In the genomic region with DNA sequence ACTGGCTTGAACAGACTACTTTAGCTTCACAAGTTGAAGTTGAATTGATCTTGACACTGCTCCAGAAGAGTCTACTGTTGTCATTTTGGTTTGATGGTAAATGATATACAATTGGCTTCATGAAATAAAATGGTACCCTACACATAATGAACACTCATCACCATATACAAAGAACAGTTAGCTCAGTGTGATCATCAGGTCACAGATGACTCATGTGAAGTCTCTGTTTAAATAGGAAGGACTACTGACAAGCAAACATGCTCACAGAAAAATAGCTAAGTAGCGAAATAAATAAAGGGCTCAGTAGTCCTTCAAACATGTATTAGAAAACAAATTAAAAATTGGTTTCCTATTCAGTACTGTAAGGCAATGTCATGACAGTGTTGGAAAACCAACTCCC, we compare ENCODE assay signal across 19 cellular contexts.
DNase-seq lines count a peak whose midpoint lies in the region; ATAC-seq, FAIRE-seq and TF ChIP-seq lines count a peak whose summit lies in the region.
"Had no signal": no experiment of that assay in that cellular context is flagged by ENCODE, and none has a peak within 500 bp of the region (broad histone marks: within the 10 kb centered on the region; RNA-seq: fewer than 3 reads in every experiment).

No MANE protein-coding gene starts in this region.

- peaks cover 55% of the 10 kb centered on the region for H3K4me1 Mint-ChIP-seq in nephron progenitor cell
- H3K4me1 Mint-ChIP-seq in effector memory CD8-positive, alpha-beta T cell (ENCODE audit: low read depth in 2 of 2): no peaks in the 10 kb centered on the region

- POLR2A ChIA-PET in IMR-90 (lab: Charles Lee; ENCODE audit: unreplicated experiment) (no interaction called here), endothelial cell of umbilical vein (lab: Charles Lee) (no interaction called here)

- peaks cover 16% of the 10 kb centered on the region for H3K9me1 ChIP-seq in IMR-90 (ENCODE audit: insufficient read depth, low read length)
- H3K9me1 ChIP-seq in endothelial cell of umbilical vein (replicated peaks; ENCODE audit: control insufficient read depth, extremely low read depth, insufficient read depth, low read length): no peaks in the 10 kb centered on the region

- peak overlapping the region; percentile 2 for H2BK5ac ChIP-seq in IMR-90 (ENCODE audit: low read depth, low read length, poor library complexity, severe bottlenecking)

- H3K56ac ChIP-seq in IMR-90 (ENCODE audit: extremely low read depth, insufficient read depth, low read length): no peak overlapping the region

- H2BK15ac ChIP-seq in IMR-90 (ENCODE audit: low read depth, low read length): no peak overlapping the region

- H2BK20ac ChIP-seq in IMR-90 (ENCODE audit: low read depth, low read length): no peak overlapping the region

- no peaks in the 10 kb centered on the region for H3K9me3 Mint-ChIP-seq in nephron progenitor cell
- H3K9me3 Mint-ChIP-seq in effector memory CD8-positive, alpha-beta T cell: peaks cover 3 to 9% of the 10 kb centered on the region in 2 donors
- H3K9me3 Mint-ChIP-seq: H9 had no signal

- H3K79me1 ChIP-seq in IMR-90 (ENCODE audit: low read depth in 1 of 2, low read length in 2 of 2): peaks cover 31 to 82% of the 10 kb centered on the region in 2 experiments

- peak; percentile 45 for ATAC-seq in IMR-90 (ENCODE audit: low read depth)
- ATAC-seq in effector memory CD8-positive, alpha-beta T cell (replicated peaks): no peak
- ATAC-seq: A549 had no signal

- H3K79me2 ChIP-seq in endothelial cell of umbilical vein (ENCODE audit: control insufficient read depth, insufficient read depth, low read length): no peaks in the 10 kb centered on the region

- no peak for TF ChIP-seq RAD21 in IMR-90 (IDR thresholded peaks at IDR 0.05; ENCODE audit: low read length)

- no peak overlapping the region for H2BK120ac ChIP-seq in IMR-90 (ENCODE audit: low read depth, low read length)

- no peak overlapping the region for H2AK5ac ChIP-seq in IMR-90 (ENCODE audit: low read depth, low read length)

- intact Hi-C loops in IMR-90 (cut with micrococcal nuclease) (no loop called here), endothelial cell of umbilical vein (cut with micrococcal nuclease) (no loop called here)

- H3K18ac ChIP-seq in IMR-90 (ENCODE audit: low read depth, low read length): no peak overlapping the region

- CTCF ChIA-PET in IMR-90 (lab: Yijun Ruan, JAX) (interaction anchor here (1.5 kb wide), 1 partner anchor 9 kb away, joined by 3 read pairs; no protein-coding TSS in a partner anchor), endothelial cell of umbilical vein (lab: Charles Lee) (no interaction called here)

- no peak overlapping the region for H4K5ac ChIP-seq in IMR-90 (ENCODE audit: low read depth, low read length)

- H2AFZ ChIP-seq in IMR-90 (replicated peaks; ENCODE audit: low read length, poor library complexity): no peak overlapping the region
- H2AFZ ChIP-seq in endothelial cell of umbilical vein (ENCODE audit: low read depth, low read length): no peak overlapping the region

- no peaks in the 10 kb centered on the region for H3K27me3 Mint-ChIP-seq in nephron progenitor cell (ENCODE audit: low read depth, poor library complexity)
- no peaks in the 10 kb centered on the region for H3K27me3 Mint-ChIP-seq in effector memory CD8-positive, alpha-beta T cell

- H3K9me3 ChIP-seq in IMR-90 (ENCODE audit: control insufficient read depth, insufficient read depth, low read length): no peaks in the 10 kb centered on the region
- no peaks in the 10 kb centered on the region for H3K9me3 ChIP-seq in endothelial cell of umbilical vein (replicated peaks; ENCODE audit: control insufficient read depth, insufficient read depth, low read length)
- H3K9me3 ChIP-seq in effector memory CD4-positive, alpha-beta T cell (ENCODE audit: control insufficient read depth, low read length): no peaks in the 10 kb centered on the region
- H3K9me3 ChIP-seq: A549, Peyer's patch had no signal

- no peak overlapping the region for H2AK9ac ChIP-seq in IMR-90 (replicated peaks; ENCODE audit: low read depth, low read length, poor library complexity)

- H3K4me2 ChIP-seq in IMR-90 (ENCODE audit: low read depth, low read length) (no peak overlapping the region), endothelial cell of umbilical vein (ENCODE audit: insufficient read depth, low read length) (no peak overlapping the region)
- H3K4me2 ChIP-seq: A549, KMS-11 had no signal

- BruUV-seq in IMR-90 (replicated peaks; lab: Mats Ljungman, UMichigan) (no TSS peak), endothelial cell of umbilical vein (replicated peaks; lab: Mats Ljungman, UMichigan) (no TSS peak)

- TF ChIP-seq CTCF in IMR-90 (conservative IDR thresholded peaks at IDR 0.05; ENCODE audit: low read depth, low read length) (no peak), endothelial cell of umbilical vein (IDR thresholded peaks at IDR 0.05; ENCODE audit: extremely low read depth in 1 of 2, insufficient read depth in 1 of 2, low read depth in 1 of 2, low read length in 2 of 2) (no peak), nephron progenitor cell (IDR thresholded peaks at IDR 0.05) (no peak)

- H3K4me1 ChIP-seq in IMR-90 (ENCODE audit: control insufficient read depth, insufficient read depth, low read length) (peaks cover 14% of the 10 kb centered on the region), endothelial cell of umbilical vein (ENCODE audit: control insufficient read depth, extremely low read depth, insufficient read depth, low read length) (no peaks in the 10 kb centered on the region)
- H3K4me1 ChIP-seq in effector memory CD4-positive, alpha-beta T cell (ENCODE audit: control insufficient read depth, insufficient read depth, low read length, poor library complexity, severe bottlenecking): no peaks in the 10 kb centered on the region

- H3K36me3 ChIP-seq in IMR-90 (ENCODE audit: control insufficient read depth, insufficient read depth, low read length): peaks cover 32% of the 10 kb centered on the region
- H3K36me3 ChIP-seq in endothelial cell of umbilical vein (ENCODE audit: control insufficient read depth in 2 of 2, extremely low read depth in 1 of 2, insufficient read depth in 2 of 2, low read length in 2 of 2): no peaks in the 10 kb centered on the region
- no peaks in the 10 kb centered on the region for H3K36me3 ChIP-seq in effector memory CD4-positive, alpha-beta T cell (ENCODE audit: control insufficient read depth, insufficient read depth, low read length)
- H3K36me3 ChIP-seq: Peyer's patch had no signal

- in situ Hi-C loops in IMR-90 (cut with MboI; ENCODE audit: low sequenced_read_pairs): no loop called here

- TF ChIP-seq POLR2A in IMR-90 (IDR thresholded peaks at IDR 0.05; ENCODE audit: low read depth, low read length): no peak
- TF ChIP-seq POLR2A in endothelial cell of umbilical vein (IDR thresholded peaks at IDR 0.05; ENCODE audit: low read depth, low read length): no peak

- H4K20me1 ChIP-seq in IMR-90 (ENCODE audit: insufficient read depth, low read length) (peaks cover 58% of the 10 kb centered on the region), endothelial cell of umbilical vein (replicated peaks; ENCODE audit: control insufficient read depth, extremely low read depth, insufficient read depth, low read length) (no peaks in the 10 kb centered on the region)

- no peak overlapping the region for H3K9ac ChIP-seq in IMR-90 (ENCODE audit: low read depth, low read length)
- no peak overlapping the region for H3K9ac ChIP-seq in endothelial cell of umbilical vein (replicated peaks; ENCODE audit: extremely low read depth, insufficient read depth, low read length)
- H3K9ac ChIP-seq: KMS-11 had no signal

- H3K23ac ChIP-seq in IMR-90 (ENCODE audit: low read depth, low read length): no peak overlapping the region

- WGBS in IMR-90 (ENCODE audit: extremely low coverage in 2 of 2, insufficient read length in 1 of 2), 2 experiments: no CpG with 5 or more reads among the region's 1 CpG

- H3K36me3 Mint-ChIP-seq in nephron progenitor cell (ENCODE audit: low read depth): peaks cover 69% of the 10 kb centered on the region
- H3K36me3 Mint-ChIP-seq in effector memory CD8-positive, alpha-beta T cell (ENCODE audit: insufficient read depth): no peaks in the 10 kb centered on the region

- no peak overlapping the region for H3K4me3 Mint-ChIP-seq in nephron progenitor cell
- no peak overlapping the region for H3K4me3 Mint-ChIP-seq in effector memory CD8-positive, alpha-beta T cell
- H3K4me3 Mint-ChIP-seq: H9 had no signal

- H3K4me3 ChIP-seq in IMR-90 (ENCODE audit: insufficient read depth, low read depth, low read length) (no peak overlapping the region), endothelial cell of umbilical vein (replicated peaks in 1 of 3; ENCODE audit: insufficient read depth in 1 of 3, low read depth in 1 of 3, low read length in 3 of 3) (no peak overlapping the region)
- no peak overlapping the region for H3K4me3 ChIP-seq in effector memory CD4-positive, alpha-beta T cell (ENCODE audit: insufficient read depth, low read depth, low read length, poor library complexity, severe bottlenecking)
- H3K4me3 ChIP-seq: A549, Peyer's patch had no signal

- peak overlapping the region in 1 of 2 experiments; percentile 14; a peak in 1 of 4 replicates for H4K8ac ChIP-seq in IMR-90 (ENCODE audit: low read depth in 2 of 2, low read length in 2 of 2)

- H3K4ac ChIP-seq in IMR-90 (ENCODE audit: low read depth, low read length): no peak overlapping the region

- FAIRE-seq in endothelial cell of umbilical vein (lab: Jason Lieb, UNC): no peak
- FAIRE-seq: A549 had no signal

- H3K27ac ChIP-seq in IMR-90 (ENCODE audit: insufficient read depth, low read length) (peak overlapping the region; percentile 52; the same call in 1 of the 2 replicates), endothelial cell of umbilical vein (ENCODE audit: insufficient read depth, low read depth, low read length) (no peak overlapping the region)
- no peak overlapping the region for H3K27ac ChIP-seq in effector memory CD4-positive, alpha-beta T cell (ENCODE audit: insufficient read depth, low read length, poor library complexity, severe bottlenecking)
- H3K27ac ChIP-seq: A549, C4-2B, HL-60, KMS-11, Peyer's patch had no signal

- H3K14ac ChIP-seq in IMR-90 (replicated peaks; ENCODE audit: low read depth, low read length): no peak overlapping the region

- H3K27ac Mint-ChIP-seq in nephron progenitor cell: peak overlapping the region; percentile 44
- no peak overlapping the region for H3K27ac Mint-ChIP-seq in effector memory CD8-positive, alpha-beta T cell
- H3K27ac Mint-ChIP-seq: H9 had no signal

- no peak overlapping the region for H4K91ac ChIP-seq in IMR-90 (ENCODE audit: insufficient read depth, low read depth, low read length)

- H3K27me3 ChIP-seq in IMR-90 (ENCODE audit: control insufficient read depth, insufficient read depth, low read length) (no peaks in the 10 kb centered on the region), endothelial cell of umbilical vein (ENCODE audit: control insufficient read depth in 2 of 2, insufficient read depth in 2 of 2, low read length in 2 of 2) (no peaks in the 10 kb centered on the region)
- no peaks in the 10 kb centered on the region for H3K27me3 ChIP-seq in effector memory CD4-positive, alpha-beta T cell (replicated peaks; ENCODE audit: control insufficient read depth, insufficient read depth, low read length, poor library complexity, severe bottlenecking)
- H3K27me3 ChIP-seq: Peyer's patch had no signal

- DNase-seq in COLO829 (ENCODE audit: low spot score) (peak; percentile 30), IMR-90 (peak; percentile 76), endothelial cell of umbilical vein (ENCODE audit: low read depth, low spot score) (no peak), nephron progenitor cell (no peak), medulla oblongata (ENCODE audit: extremely low spot score) (no peak), HUDEP-2 (lab: John Stamatoyannopoulos, UW; ENCODE audit: unreplicated experiment in 76 of 76) (no peak)
- DNase-seq in effector memory CD4-positive, alpha-beta T cell: no peak
- no peak for DNase-seq in effector memory CD8-positive, alpha-beta T cell
- DNase-seq: DMS 273 treated with DMSO at 0.1 percent for 48 hours, H9, NCI-H1436, NCI-H2029 treated with DMSO at 0.1 percent for 48 hours, NCI-H510A treated with DMSO at 0.1 percent for 48 hours, Peyer's patch, SHP77 had no signal

- dilution Hi-C loops in IMR-90 (cut with HindIII; ENCODE audit: low sequenced_read_pairs, unreplicated experiment) (no loop called here), endothelial cell of umbilical vein (cut with MboI; ENCODE audit: extremely low pct_ligation_motif_present, low sequenced_read_pairs) (no loop called here)

Comparison
In these comparisons a context has a peak if more than half of its experiments do, and no peak if none do; other contexts are left out.
1. DNase-seq: peak in COLO829 (single experiment) and IMR-90 (single experiment); none in endothelial cell of umbilical vein (single experiment), nephron progenitor cell (single experiment), effector memory CD4-positive, alpha-beta T cell (0 of 3), effector memory CD8-positive, alpha-beta T cell (0 of 3), medulla oblongata (single experiment) and HUDEP-2 (0 of 76).